Comparison of ENCODE assay signal across 8 cellular contexts in genomic region chr13:114281351-114282142, GRCh38. TPM values are rescaled to one million over a fixed set of nuclear protein-coding genes. Genes with fewer than 3 reads are reported as not detected.
DNase-seq lines count a peak whose midpoint lies in the region; TF ChIP-seq lines count a peak whose summit lies in the region.

UPF3A (plus strand) TSS chr13:114281601; CDS start chr13:114281640, 39 bp downstream.

- H3K9me3 ChIP-seq in stomach smooth muscle (ENCODE audit: control insufficient read depth in 2 of 2, low read length in 2 of 2): no peaks in the 10 kb centered on the region

- H3K4me3 Mint-ChIP-seq in neural crest cell: peak within 1 kb of the TSS; percentile 96

- DNase-seq in ELF-1 (ENCODE audit: low read depth, low spot score) (peak; percentile 93), H4 (ENCODE audit: low spot score) (peak; percentile 81), LoVo (ENCODE audit: low spot score) (peak; percentile 84), SHP77 (lab: John Stamatoyannopoulos, UW) (peak; percentile 89 to 96), activated gamma-delta T cell (lab: John Stamatoyannopoulos, UW) (peak; percentile 84), fibroblast of villous mesenchyme (ENCODE audit: low read depth) (peak; percentile 96), neural crest cell (ENCODE audit: low read depth, low spot score) (peak; percentile 91)

- H3K9ac ChIP-seq in stomach smooth muscle (ENCODE audit: low read length in 2 of 2): peak within 1 kb of the TSS; percentile 87

- H3K4me1 ChIP-seq in stomach smooth muscle (ENCODE audit: control insufficient read depth, insufficient read depth, low read length): peaks cover 5% of the 10 kb centered on the region

- H3K27me3 ChIP-seq in stomach smooth muscle (ENCODE audit: control insufficient read depth in 1 of 2, insufficient read depth in 2 of 2, low read length in 2 of 2): no peaks in the 10 kb centered on the region

- peaks cover 18% of the 10 kb centered on the region for H3K36me3 Mint-ChIP-seq in neural crest cell (ENCODE audit: low read depth)

- no peak for TF ChIP-seq CTCF in fibroblast of villous mesenchyme (IDR thresholded peaks at IDR 0.05; ENCODE audit: insufficient read depth, low read depth, low read length)
- TF ChIP-seq CTCF in neural crest cell (conservative IDR thresholded peaks at IDR 0.05): no peak

- peak within 1 kb of the TSS; percentile 82 for H3K4me3 ChIP-seq in fibroblast of villous mesenchyme (ENCODE audit: low read depth, low read length)
- H3K4me3 ChIP-seq in stomach smooth muscle (ENCODE audit: low read length in 2 of 2): peak within 1 kb of the TSS; percentile 84 to 87

- H3K9me3 Mint-ChIP-seq in neural crest cell: no peaks in the 10 kb centered on the region

- H3K36me3 ChIP-seq in stomach smooth muscle (ENCODE audit: control insufficient read depth in 2 of 2, insufficient read depth in 2 of 2, low read length in 2 of 2): peaks cover 5 to 6% of the 10 kb centered on the region in 2 donors

- H3K27ac ChIP-seq in stomach smooth muscle (ENCODE audit: low read length): peak within 1 kb of the TSS; percentile 89

- peak within 1 kb of the TSS; percentile 97 for H3K27ac Mint-ChIP-seq in neural crest cell (ENCODE audit: unreplicated experiment)

- H3K27me3 Mint-ChIP-seq in neural crest cell (ENCODE audit: low read depth): no peaks in the 10 kb centered on the region

- peaks cover 37% of the 10 kb centered on the region for H3K4me1 Mint-ChIP-seq in neural crest cell

RNA-seq across cellular contexts. Expression of gene UPF3A, which starts in this region (rescaled TPM):
- total RNA-seq in H4 (2014; rRNA removed; shearing (Covaris generic)): 6.8 and 10.4 TPM in 2 replicates
- 20.7 and 27.1 TPM in 2 replicates for total RNA-seq in fibroblast of villous mesenchyme
- 84.7 and 89.5 TPM in 2 replicates for total RNA-seq in neural crest cell

Comparison
In these comparisons a context has a peak if more than half of its experiments do, and no peak if none do; other contexts are left out.
1. Peak in every context shown above with its lines: DNase-seq, H3K4me3 ChIP-seq and H3K27ac ChIP-seq.